26 cellular contexts compared by ENCODE assay signal in the genomic region with DNA sequence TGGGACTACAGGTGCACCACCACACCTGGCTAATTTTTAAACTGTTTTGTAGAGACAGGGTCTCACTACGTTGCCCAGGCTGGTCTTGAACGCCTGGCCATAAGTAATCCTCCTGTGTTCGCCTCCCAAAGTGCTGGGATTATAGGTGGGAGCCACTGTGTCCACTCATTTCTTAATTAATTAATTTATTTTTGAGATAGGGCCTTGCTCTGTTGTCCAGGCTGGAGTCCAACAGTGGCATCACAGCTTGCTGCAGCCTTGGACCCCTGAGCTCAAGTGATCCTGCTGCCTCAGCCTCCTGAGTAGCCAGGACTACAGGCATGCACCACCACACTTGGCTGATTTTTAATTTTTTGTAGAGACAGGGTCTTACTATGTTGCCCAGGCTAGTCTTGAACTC. TPM values are rescaled to one million over a fixed set of nuclear protein-coding genes. Genes with fewer than 3 reads are reported as not detected.
DNase-seq lines count a peak whose midpoint lies in the region; ATAC-seq, FAIRE-seq and TF ChIP-seq lines count a peak whose summit lies in the region.
"Had no signal": no experiment of that assay in that cellular context is flagged by ENCODE, and none has a peak within 500 bp of the region (broad histone marks: within the 10 kb centered on the region; RNA-seq: fewer than 3 reads in every experiment).

No MANE protein-coding gene starts in this region.

- peaks cover 10% of the 10 kb centered on the region for H3K4me1 ChIP-seq in testis
- H3K4me1 ChIP-seq: BLaER1 had no signal

- peaks cover 6% of the 10 kb centered on the region for H3K36me3 Mint-ChIP-seq in T-helper 17 cell (ENCODE audit: low read depth)
- H3K36me3 Mint-ChIP-seq in osteocyte (ENCODE audit: unreplicated experiment) = peaks cover 41% of the 10 kb centered on the region

- H3K27ac Mint-ChIP-seq in T-helper 17 cell (peak overlapping the region; percentile 62), osteocyte (ENCODE audit: unreplicated experiment) (no peak overlapping the region)

- no peak for FAIRE-seq in GM12891 (lab: Jason Lieb, UNC)
- FAIRE-seq: A204.1, GM12878, GM19239 had no signal

- no peaks in the 10 kb centered on the region for H3K27me3 ChIP-seq in testis
- H3K27me3 ChIP-seq: BE2C, BLaER1 had no signal

- H3K4me1 Mint-ChIP-seq in T-helper 17 cell (peaks cover 5% of the 10 kb centered on the region), osteocyte (ENCODE audit: unreplicated experiment) (no peaks in the 10 kb centered on the region)

- intact Hi-C loops in testis (cut with DNase I; ENCODE audit: low total_unique reads) = no loop called here

- no peak overlapping the region for H3K4me3 ChIP-seq in testis
- H3K4me3 ChIP-seq: BLaER1, GM12878 had no signal

- ATAC-seq in T-helper 17 cell = no peak
- ATAC-seq: GM12878 had no signal

- H3K27me3 Mint-ChIP-seq in T-helper 17 cell (no peaks in the 10 kb centered on the region), osteocyte (ENCODE audit: unreplicated experiment) (no peaks in the 10 kb centered on the region)
- H3K27me3 Mint-ChIP-seq: CD4-positive, alpha-beta memory T cell; CD4-positive, CD25-positive, alpha-beta regulatory T cell; CD8-positive, alpha-beta memory T cell had no signal

- no peak for DNase-seq in T-helper 17 cell
- peak; percentile 55 for DNase-seq in mesenteric fat pad (ENCODE audit: low spot score)
- DNase-seq in testis = peak; percentile 4
- DNase-seq in GM12891 (ENCODE audit: insufficient read length, low spot score) = no peak
- DNase-seq in osteocyte (ENCODE audit: extremely low spot score, unreplicated experiment) = no peak
- no peak for DNase-seq in NCI-H128 (lab: John Stamatoyannopoulos, UW; ENCODE audit: unreplicated experiment)
- DNase-seq: 8988T; ACHN; BE2C; C1 segment of cervical spinal cord; CD4-positive, alpha-beta memory T cell; CD4-positive, CD25-positive, alpha-beta regulatory T cell; CD8-positive, alpha-beta memory T cell; COR-L47; DMS 273 treated with DMSO at 0.1 percent for 48 hours; DMS153; DMS53; DMS79; DND-41; EL; GDM1 had no signal

- no peaks in the 10 kb centered on the region for H3K9me3 Mint-ChIP-seq in osteocyte (ENCODE audit: unreplicated experiment)
- H3K9me3 Mint-ChIP-seq: CD4-positive, alpha-beta memory T cell; CD4-positive, CD25-positive, alpha-beta regulatory T cell; CD8-positive, alpha-beta memory T cell had no signal

- H3K4me3 Mint-ChIP-seq in T-helper 17 cell (no peak overlapping the region), osteocyte (ENCODE audit: unreplicated experiment) (no peak overlapping the region)
- H3K4me3 Mint-ChIP-seq: CD14-positive monocyte; CD4-positive, alpha-beta memory T cell; CD4-positive, CD25-positive, alpha-beta regulatory T cell; CD8-positive, alpha-beta memory T cell had no signal

- H3K27ac ChIP-seq in testis = no peak overlapping the region
- H3K27ac ChIP-seq: BLaER1 had no signal

- H3K36me3 ChIP-seq in testis (ENCODE audit: low read depth, missing control alignments) = no peaks in the 10 kb centered on the region

- no peak for TF ChIP-seq CTCF in testis (IDR thresholded peaks at IDR 0.05)
- TF ChIP-seq CTCF in osteocyte (IDR thresholded peaks at IDR 0.05) = no peak

- TF ChIP-seq POLR2A in testis (IDR thresholded peaks at IDR 0.05) = no peak
- no peak for TF ChIP-seq POLR2A in GM12891 (IDR thresholded peaks at IDR 0.05; ENCODE audit: low read depth, low read length)

- 93 to 98% methylated on average over 3 of the region's 3 CpGs for WGBS in testis, 2 donors

- H3K9me3 ChIP-seq in T-helper 17 cell (ENCODE audit: control insufficient read depth, low read length, poor library complexity, severe bottlenecking) = no peaks in the 10 kb centered on the region
- no peaks in the 10 kb centered on the region for H3K9me3 ChIP-seq in testis
- H3K9me3 ChIP-seq: BE2C, BLaER1 had no signal

TF ChIP-seq in GM12891, 5 proteins besides CTCF, POLR2A, EP300 and RAD21:
- no peak for TF ChIP-seq SPI1 (IDR thresholded peaks at IDR 0.05; ENCODE audit: low read depth, low read length)
- TF ChIP-seq TAF1 (IDR thresholded peaks at IDR 0.05; ENCODE audit: low read depth, low read length) = no peak
- TF ChIP-seq POLR2AphosphoS5 (IDR thresholded peaks at IDR 0.05; ENCODE audit: low read depth, low read length) = no peak
- TF ChIP-seq PAX5 (IDR thresholded peaks at IDR 0.05; ENCODE audit: insufficient read depth, low read length, severe bottlenecking) = no peak
- TF ChIP-seq POU2F2 (IDR thresholded peaks at IDR 0.05; ENCODE audit: low read depth, low read length) = no peak
TF ChIP-seq in GM12891: peak in this region for 0.

RNA-seq across cellular contexts. Expression of gene TRAP1, which starts 47.1 kb away (rescaled TPM):
- total RNA-seq in T-helper 17 cell (10 to 100 TPM; 77.2 to 80.4 TPM), mesenteric fat pad (85.9 TPM), testis (100 to 1,000 TPM; 131 to 140 TPM), osteocyte (76.3 and 81.9 TPM in 2 replicates)
- 80.0 TPM for polyA plus RNA-seq in testis (ENCODE audit: insufficient read depth, low read depth, low replicate concordance)
- polyA plus RNA-seq in GM12891 (2012; ENCODE audit: low read depth, missing spikeins) = 153 TPM

Comparison
In these comparisons a context has a peak if more than half of its experiments do, and no peak if none do; other contexts are left out.
1. DNase-seq: peak in mesenteric fat pad (single experiment) and testis (single experiment); none in T-helper 17 cell (0 of 3), GM12891 (single experiment), osteocyte (single experiment) and NCI-H128 (single experiment).